18 cellular contexts compared by ENCODE assay signal in genomic region chr20:37944456-37944981, GRCh38. TPM values are rescaled to one million over a fixed set of nuclear protein-coding genes. Genes with fewer than 3 reads are reported as not detected.
"Had no signal": no experiment of that assay in that cellular context is flagged by ENCODE, and none has a peak within 500 bp of the region (broad histone marks: within the 10 kb centered on the region; RNA-seq: fewer than 3 reads in every experiment).

No MANE protein-coding gene starts in this region.

- H3K27ac Mint-ChIP-seq: activated naive CD4-positive, alpha-beta T cell treated with anti-CD3 and anti-CD28 coated beads, Interleukin-2, amount 10 ng/mL, durations not matched to agents 7 days and 5 days; dendritic cell treated with granulocyte-macrophage colony-stimulating factor and Interleukin-4, amounts not matched to agents 40 ng/mL and 50 ng/mL, for 4 days; endodermal cell; naive thymus-derived CD8-positive, alpha-beta T cell; stimulated activated naive CD8-positive, alpha-beta T cell treated with anti-CD3 and anti-CD28 coated beads, Interleukin-15, Interleukin-2, amounts not matched to agents 100 ng/mL and 50 ng/mL, for 24 hours had no signal

- ATAC-seq: naive thymus-derived CD8-positive, alpha-beta T cell; psoas muscle had no signal

- H3K27me3 ChIP-seq: right lobe of liver, spleen had no signal

- H3K36me3 ChIP-seq: right lobe of liver, spleen, thoracic aorta had no signal

- H3K4me1 ChIP-seq: psoas muscle, right lobe of liver had no signal

- H3K4me1 Mint-ChIP-seq: activated naive CD4-positive, alpha-beta T cell treated with anti-CD3 and anti-CD28 coated beads, Interleukin-2, amount 10 ng/mL, durations not matched to agents 7 days and 5 days; central memory CD8-positive, alpha-beta T cell had no signal

- H3K36me3 Mint-ChIP-seq: activated naive CD4-positive, alpha-beta T cell treated with anti-CD3 and anti-CD28 coated beads, Interleukin-2, amount 10 ng/mL, durations not matched to agents 7 days and 5 days had no signal

- H3K27ac ChIP-seq: psoas muscle, right lobe of liver, spleen, thoracic aorta had no signal

- H3K9me3 Mint-ChIP-seq: dendritic cell treated with granulocyte-macrophage colony-stimulating factor and Interleukin-4, amounts not matched to agents 40 ng/mL and 50 ng/mL, for 4 days had no signal

- H3K27me3 Mint-ChIP-seq: activated naive CD4-positive, alpha-beta T cell treated with anti-CD3 and anti-CD28 coated beads, Interleukin-2, amount 10 ng/mL, durations not matched to agents 7 days and 5 days; stimulated activated naive CD8-positive, alpha-beta T cell treated with anti-CD3 and anti-CD28 coated beads, Interleukin-15, Interleukin-2, amounts not matched to agents 100 ng/mL and 50 ng/mL, for 24 hours had no signal

- H3K4me3 Mint-ChIP-seq: activated naive CD4-positive, alpha-beta T cell treated with anti-CD3 and anti-CD28 coated beads, Interleukin-2, amount 10 ng/mL, durations not matched to agents 7 days and 5 days; central memory CD8-positive, alpha-beta T cell; dendritic cell treated with granulocyte-macrophage colony-stimulating factor and Interleukin-4, amounts not matched to agents 40 ng/mL and 50 ng/mL, for 4 days; endodermal cell; naive thymus-derived CD8-positive, alpha-beta T cell; stimulated activated naive CD8-positive, alpha-beta T cell treated with anti-CD3 and anti-CD28 coated beads, Interleukin-15, Interleukin-2, amounts not matched to agents 100 ng/mL and 50 ng/mL, for 24 hours had no signal

- DNase-seq: activated CD4-positive, alpha-beta T cell treated with anti-CD3 and anti-CD28 coated beads, Interleukin-2, amount 50 U/mL, for 48 hours; activated naive CD4-positive, alpha-beta T cell treated with anti-CD3 and anti-CD28 coated beads, Interleukin-2, amount 10 ng/mL, durations not matched to agents 7 days and 5 days; erythroblast; hypothalamus; kidney glomerular epithelial cell; occipital lobe; psoas muscle had no signal

- H3K4me3 ChIP-seq: lung, psoas muscle, right lobe of liver, spleen, thoracic aorta had no signal

- H3K9me3 ChIP-seq: right lobe of liver had no signal

RNA-seq across cellular contexts. Expression of gene VSTM2L, which starts 41.6 kb away (rescaled TPM):
- total RNA-seq: mononuclear cell; naive thymus-derived CD8-positive, alpha-beta T cell; T-helper 2 cell treated with Interferon-gamma antibody and Interleukin-4, amounts not matched to agents 100 ng/mL and 5 ng/mL, for 36 hours had no signal
- polyA plus RNA-seq: naive thymus-derived CD8-positive, alpha-beta T cell had no signal
